Comparison of ENCODE assay signal across 12 cellular contexts in genomic region chr6:109465772-109466171, GRCh38. TPM values are rescaled to one million over a fixed set of nuclear protein-coding genes. Genes with fewer than 3 reads are reported as not detected.
DNase-seq lines count a peak whose midpoint lies in the region; ATAC-seq and TF ChIP-seq lines count a peak whose summit lies in the region.
"Had no signal": no experiment of that assay in that cellular context is flagged by ENCODE, and none has a peak within 500 bp of the region (broad histone marks: within the 10 kb centered on the region; RNA-seq: fewer than 3 reads in every experiment).

No MANE protein-coding gene starts in this region.

- H3K27ac ChIP-seq in IMR-90 (ENCODE audit: insufficient read depth, low read length) = no peak overlapping the region
- peak overlapping the region; percentile 48 for H3K27ac ChIP-seq in cardiac muscle cell
- peak overlapping the region; percentile 31 for H3K27ac ChIP-seq in parathyroid adenoma
- no peak overlapping the region for H3K27ac ChIP-seq in coronary artery
- H3K27ac ChIP-seq: brain microvascular endothelial cell, RWPE1 had no signal

- H3K14ac ChIP-seq in IMR-90 (replicated peaks; ENCODE audit: low read depth, low read length) = no peak overlapping the region

- WGBS in IMR-90 (ENCODE audit: extremely low coverage in 2 of 2, insufficient read length in 1 of 2), 2 experiments = 100% methylated on average over 2 of the region's 7 CpGs; no CpG with 5 or more reads in 1 of the 2 experiments

- no peak overlapping the region for H2BK120ac ChIP-seq in IMR-90 (ENCODE audit: low read depth, low read length)

- no peak overlapping the region for H3K9ac ChIP-seq in IMR-90 (ENCODE audit: low read depth, low read length)
- H3K9ac ChIP-seq in parathyroid adenoma = no peak overlapping the region

- TF ChIP-seq RAD21 in IMR-90 (IDR thresholded peaks at IDR 0.05; ENCODE audit: low read length) = no peak

- POLR2A ChIA-PET in IMR-90 (lab: Charles Lee; ENCODE audit: unreplicated experiment) = no interaction called here

- H3K9me1 ChIP-seq in IMR-90 (ENCODE audit: insufficient read depth, low read length) = peaks cover 7% of the 10 kb centered on the region

- H3K23ac ChIP-seq in IMR-90 (ENCODE audit: low read depth, low read length) = no peak overlapping the region

- H3K4me1 ChIP-seq in IMR-90 (ENCODE audit: control insufficient read depth, insufficient read depth, low read length) = peaks cover 5% of the 10 kb centered on the region
- peaks cover 4% of the 10 kb centered on the region for H3K4me1 ChIP-seq in cardiac muscle cell (ENCODE audit: low read depth)
- H3K4me1 ChIP-seq in parathyroid adenoma = peaks cover 10% of the 10 kb centered on the region

- no peak overlapping the region for H3K4me3 Mint-ChIP-seq in mesothelial cell of epicardium

- no peaks in the 10 kb centered on the region for H3K4me1 Mint-ChIP-seq in mesothelial cell of epicardium

- H3K36me3 ChIP-seq in IMR-90 (ENCODE audit: control insufficient read depth, insufficient read depth, low read length) (peaks cover 35% of the 10 kb centered on the region), cardiac muscle cell (peaks cover 21% of the 10 kb centered on the region), parathyroid adenoma (ENCODE audit: control insufficient read depth, insufficient read depth, low read length) (no peaks in the 10 kb centered on the region)

- TF ChIP-seq POLR2A in IMR-90 (IDR thresholded peaks at IDR 0.05; ENCODE audit: low read depth, low read length) = no peak

- H3K36me3 Mint-ChIP-seq in mesothelial cell of epicardium = peaks cover 39% of the 10 kb centered on the region

- H3K18ac ChIP-seq in IMR-90 (ENCODE audit: low read depth, low read length) = no peak overlapping the region

- TF ChIP-seq CTCF in IMR-90 (conservative IDR thresholded peaks at IDR 0.05; ENCODE audit: low read depth, low read length) (no peak), cardiac muscle cell (IDR thresholded peaks at IDR 0.05; ENCODE audit: low read depth, low read length) (no peak), parathyroid adenoma (IDR thresholded peaks at IDR 0.05) (no peak), mesothelial cell of epicardium (IDR thresholded peaks at IDR 0.05; ENCODE audit: unreplicated experiment) (no peak), coronary artery (IDR thresholded peaks at IDR 0.05) (no peak)

- H2BK5ac ChIP-seq in IMR-90 (ENCODE audit: low read depth, low read length, poor library complexity, severe bottlenecking) = no peak overlapping the region

- H2BK20ac ChIP-seq in IMR-90 (ENCODE audit: low read depth, low read length) = no peak overlapping the region

- TSS peak; percentile 25 for BruUV-seq in IMR-90 (replicated peaks; lab: Mats Ljungman, UMichigan)

- peaks cover 15 to 39% of the 10 kb centered on the region in 2 experiments; a peak in 3 of 4 replicates for H3K79me1 ChIP-seq in IMR-90 (ENCODE audit: low read depth in 1 of 2, low read length in 2 of 2)

- H2BK15ac ChIP-seq in IMR-90 (ENCODE audit: low read depth, low read length) = no peak overlapping the region

- H3K4me2 ChIP-seq in IMR-90 (ENCODE audit: low read depth, low read length) = no peak overlapping the region
- no peak overlapping the region for H3K4me2 ChIP-seq in parathyroid adenoma (ENCODE audit: low read length)

- dilution Hi-C loops in IMR-90 (cut with HindIII; ENCODE audit: low sequenced_read_pairs, unreplicated experiment) = no loop called here

- H3K27me3 Mint-ChIP-seq in mesothelial cell of epicardium (ENCODE audit: low read depth) = no peaks in the 10 kb centered on the region

- no peak overlapping the region for H4K8ac ChIP-seq in IMR-90 (ENCODE audit: low read depth in 2 of 2, low read length in 2 of 2)

- H3K27me3 ChIP-seq in IMR-90 (ENCODE audit: control insufficient read depth, insufficient read depth, low read length) (no peaks in the 10 kb centered on the region), cardiac muscle cell (no peaks in the 10 kb centered on the region), parathyroid adenoma (ENCODE audit: control insufficient read depth, insufficient read depth, low read length) (no peaks in the 10 kb centered on the region)
- H3K27me3 ChIP-seq: brain microvascular endothelial cell had no signal

- in situ Hi-C loops in IMR-90 (cut with MboI; ENCODE audit: low sequenced_read_pairs) = no loop called here

- H3K27ac Mint-ChIP-seq in mesothelial cell of epicardium = no peak overlapping the region

- intact Hi-C loops in IMR-90 (cut with micrococcal nuclease) = no loop called here

- no peaks in the 10 kb centered on the region for H3K9me3 Mint-ChIP-seq in mesothelial cell of epicardium

- H3K4ac ChIP-seq in IMR-90 (ENCODE audit: low read depth, low read length) = no peak overlapping the region

- H3K4me3 ChIP-seq in IMR-90 (ENCODE audit: insufficient read depth, low read depth, low read length) (no peak overlapping the region), cardiac muscle cell (no peak overlapping the region), parathyroid adenoma (ENCODE audit: low read depth, low read length) (no peak overlapping the region), coronary artery (no peak overlapping the region)

- no peak overlapping the region for H2AK5ac ChIP-seq in IMR-90 (ENCODE audit: low read depth, low read length)

- no peak overlapping the region for H3K56ac ChIP-seq in IMR-90 (ENCODE audit: extremely low read depth, insufficient read depth, low read length)

- H3K9me3 ChIP-seq in IMR-90 (ENCODE audit: control insufficient read depth, insufficient read depth, low read length) = no peaks in the 10 kb centered on the region
- no peaks in the 10 kb centered on the region for H3K9me3 ChIP-seq in cardiac muscle cell (ENCODE audit: low read depth)
- no peaks in the 10 kb centered on the region for H3K9me3 ChIP-seq in parathyroid adenoma (ENCODE audit: control insufficient read depth, low read length)

- peaks cover 1% of the 10 kb centered on the region for H3K79me2 ChIP-seq in parathyroid adenoma

- ATAC-seq in IMR-90 (ENCODE audit: low read depth) = no peak
- ATAC-seq in HG03439 (IDR thresholded peaks at IDR 0.05; ENCODE audit: unreplicated experiment) = no peak

- H4K20me1 ChIP-seq in IMR-90 (ENCODE audit: insufficient read depth, low read length) = no peaks in the 10 kb centered on the region; the same call in 1 of the 2 replicates

- H2AFZ ChIP-seq in IMR-90 (replicated peaks; ENCODE audit: low read length, poor library complexity) (no peak overlapping the region), parathyroid adenoma (no peak overlapping the region)

- no peak overlapping the region for H4K5ac ChIP-seq in IMR-90 (ENCODE audit: low read depth, low read length)

- H4K91ac ChIP-seq in IMR-90 (ENCODE audit: insufficient read depth, low read depth, low read length) = no peak overlapping the region

- DNase-seq in IMR-90 (no peak), NCI-H2196 treated with DMSO at 0.1 percent for 48 hours (lab: John Stamatoyannopoulos, UW; ENCODE audit: unreplicated experiment) (peak; percentile 94), cardiac muscle cell (ENCODE audit: low read depth in 1 of 2, low spot score in 1 of 2) (peak in 1 of 2 donors; percentile 34), mesothelial cell of epicardium (ENCODE audit: low spot score in 2 of 2, unreplicated experiment in 2 of 2) (no peak), coronary artery (ENCODE audit: low spot score) (no peak)
- no peak for DNase-seq in stimulated activated CD4-positive, alpha-beta T cell treated with anti-CD3 and anti-CD28 coated beads, Interleukin-4, amount 100 ng/mL, for 1 hour
- DNase-seq: brain microvascular endothelial cell; EL; stimulated activated CD4-positive, alpha-beta T cell treated with anti-CD3 and anti-CD28 coated beads, Interleukin-15, amount 100 ng/mL, for 24 hours had no signal

- H2AK9ac ChIP-seq in IMR-90 (replicated peaks; ENCODE audit: low read depth, low read length, poor library complexity) = no peak overlapping the region

- CTCF ChIA-PET in IMR-90 (lab: Yijun Ruan, JAX) = no interaction called here

TF ChIP-seq in IMR-90, 13 proteins besides CTCF, POLR2A, EP300 and RAD21 (continues in another document):
- no peak for TF ChIP-seq RFX5 (IDR thresholded peaks at IDR 0.05; ENCODE audit: low read depth, low read length)
- TF ChIP-seq MXI1 (IDR thresholded peaks at IDR 0.05; ENCODE audit: borderline replicate concordance, low read depth, low read length) = no peak
- TF ChIP-seq FOS (IDR thresholded peaks at IDR 0.05; ENCODE audit: low read depth, low read length) = no peak
- no peak for TF ChIP-seq NFE2L2 (IDR thresholded peaks at IDR 0.05; ENCODE audit: low read depth, low read length)

RNA-seq across cellular contexts. Expression of gene MICAL1, which starts 10.2 kb away (rescaled TPM):
- total RNA-seq in IMR-90 (2012; rRNA removed) (28.6 and 30.5 TPM in 2 replicates), cardiac muscle cell (10.3 and 19.6 TPM in 2 replicates), mesothelial cell of epicardium (26.3 to 30.3 TPM (median 29.6 TPM) in 3 replicates)
- polyA plus RNA-seq in IMR-90 (2012; rRNA removed) (57.1 and 59.1 TPM in 2 replicates), cardiac muscle cell (6.8 and 8.6 TPM in 2 replicates)
- polyA plus RNA-seq in IMR-90 (2012; cell fraction: cytosol; rRNA removed) = 24.7 and 32.0 TPM in 2 replicates
- 387 and 626 TPM in 2 replicates for polyA plus RNA-seq in IMR-90 (2012; cell fraction: nucleus; rRNA removed; ENCODE audit: low replicate concordance)

RNA-seq across cellular contexts. Expression of gene ZBTB24, which starts 17.2 kb away (rescaled TPM):
- 7.9 and 10.3 TPM in 2 replicates for total RNA-seq in IMR-90 (2012; rRNA removed)
- polyA plus RNA-seq in IMR-90 (2012; rRNA removed) = 2.1 and 2.3 TPM in 2 replicates
- polyA plus RNA-seq in IMR-90 (2012; cell fraction: cytosol; rRNA removed) = 0.63 and 0.75 TPM in 2 replicates
- polyA plus RNA-seq in IMR-90 (2012; cell fraction: nucleus; rRNA removed; ENCODE audit: low replicate concordance) = 1.1 and 2.2 TPM in 2 replicates
- 4.3 and 5.3 TPM in 2 replicates for total RNA-seq in cardiac muscle cell
- 2.6 and 4.0 TPM in 2 replicates for polyA plus RNA-seq in cardiac muscle cell
- 8.0 to 9.4 TPM (median 9.1 TPM) in 3 replicates for total RNA-seq in mesothelial cell of epicardium

RNA-seq across cellular contexts. Expression of gene SMPD2, which starts 25.2 kb away (rescaled TPM):
- total RNA-seq in IMR-90 (2012; rRNA removed) = 8.3 and 9.0 TPM in 2 replicates
- polyA plus RNA-seq in IMR-90 (2012; rRNA removed) = 7.1 and 7.7 TPM in 2 replicates
- polyA plus RNA-seq in IMR-90 (2012; cell fraction: cytosol; rRNA removed) = 5.2 and 6.0 TPM in 2 replicates
- 18.1 and 25.2 TPM in 2 replicates for polyA plus RNA-seq in IMR-90 (2012; cell fraction: nucleus; rRNA removed; ENCODE audit: low replicate concordance)
- total RNA-seq in cardiac muscle cell = 7.0 and 12.5 TPM in 2 replicates
- 11.1 and 14.3 TPM in 2 replicates for polyA plus RNA-seq in cardiac muscle cell
- total RNA-seq in mesothelial cell of epicardium = 9.8 to 11.9 TPM (median 10.4 TPM) in 3 replicates

RNA-seq across cellular contexts. Expression of gene PPIL6, which starts 25.3 kb away (rescaled TPM):
- total RNA-seq in IMR-90 (2012; rRNA removed) (0.18 and 1.4 TPM in 2 replicates), cardiac muscle cell (4.1 and 7.3 TPM in 2 replicates), mesothelial cell of epicardium (2.9 to 4.8 TPM (median 4.8 TPM) in 3 replicates)
- polyA plus RNA-seq in IMR-90 (2012; rRNA removed) (0.07 and 0.15 TPM in 2 replicates), cardiac muscle cell (8.7 and 14.7 TPM in 2 replicates)
- 0.09 and 0.12 TPM in 2 replicates for polyA plus RNA-seq in IMR-90 (2012; cell fraction: cytosol; rRNA removed)
- polyA plus RNA-seq in IMR-90 (2012; cell fraction: nucleus; rRNA removed; ENCODE audit: low replicate concordance) = 0.06 and 0.09 TPM in 2 replicates

Comparison
In these comparisons a context has a peak if more than half of its experiments do, and no peak if none do; other contexts are left out.
1. H3K27ac ChIP-seq: peak in cardiac muscle cell (single experiment) and parathyroid adenoma (single experiment); none in IMR-90 (single experiment) and coronary artery (0 of 2).